20 cellular contexts compared by ENCODE assay signal in genomic region chr11:29024386-29024785, GRCh38.
"Had no signal": no experiment of that assay in that cellular context is flagged by ENCODE, and none has a peak within 500 bp of the region (broad histone marks: within the 10 kb centered on the region; RNA-seq: fewer than 3 reads in every experiment).

No MANE protein-coding gene starts in this region.

- H3K4me2 ChIP-seq: smooth muscle cell had no signal

- H3K9me3 ChIP-seq: esophagus squamous epithelium, uterus had no signal

- H3K4me1 ChIP-seq: esophagus squamous epithelium, foreskin keratinocyte, tibial nerve, uterus had no signal

- DNase-seq: activated CD4-positive, alpha-beta T cell treated with anti-CD3 and anti-CD28 coated beads, Interleukin-2, amount 10 ng/mL, durations not matched to agents 24 days and 14 days; activated CD4-positive, CD25-positive, alpha-beta regulatory T cell; activated naive CD4-positive, alpha-beta T cell treated with Interleukin-2 at 50 U/mL for 16 hours; activated T-cell treated with anti-CD3 and anti-CD28 coated beads for 4 hours; esophagus squamous epithelium; glutamatergic neuron; kidney glomerular epithelial cell; mesenchymal stem cell; nucleus accumbens; right cardiac atrium; stimulated activated CD4-positive, alpha-beta T cell treated with anti-CD3 and anti-CD28 coated beads, Interleukin-4, amount 100 ng/mL, for 4 hours; stimulated activated CD8-positive, alpha-beta memory T cell treated with anti-CD3 and anti-CD28 coated beads, Interleukin-4, amount 100 ng/mL, for 48 hours; stimulated activated naive CD4-positive, alpha-beta T cell treated with Interleukin-2 at 50 U/mL for 16 hours; substantia nigra; T-helper 17 cell; uterus had no signal

- H3K27me3 ChIP-seq: esophagus squamous epithelium, foreskin keratinocyte, tibial nerve, uterus had no signal

- H3K27ac ChIP-seq: esophagus squamous epithelium, foreskin keratinocyte, tibial nerve, uterus had no signal

- ATAC-seq: activated T-helper 17 cell treated with anti-CD3 and anti-CD28 coated beads, Interleukin-2, amount 50 U/mL, for 72 hours; foreskin keratinocyte; right cardiac atrium; T-helper 17 cell had no signal

- H3K4me3 ChIP-seq: esophagus squamous epithelium, smooth muscle cell, tibial nerve, uterus had no signal

- H3K36me3 ChIP-seq: esophagus squamous epithelium, tibial nerve, uterus had no signal
